Comparison of ENCODE assay signal across 1 cellular context in genomic region chr9:125425176-125425897, GRCh38.
TF ChIP-seq lines count a peak whose summit lies in the region.

No MANE protein-coding gene starts in this region.

TF ChIP-seq in GM12878, 131 proteins besides CTCF, POLR2A, EP300 and RAD21 (continued from another document):
- no peak for TF ChIP-seq BCL3 (IDR thresholded peaks at IDR 0.05; ENCODE audit: borderline replicate concordance, insufficient read depth, low read depth, low read length, poor library complexity, severe bottlenecking)
- TF ChIP-seq IRF5 (IDR thresholded peaks at IDR 0.05; ENCODE audit: borderline replicate concordance) = no peak
- TF ChIP-seq ZNF24 (IDR thresholded peaks at IDR 0.05) = no peak
- TF ChIP-seq TCF12 (IDR thresholded peaks at IDR 0.05; ENCODE audit: low read depth, low read length) = no peak
